15 cellular contexts compared by ENCODE assay signal in the genomic region with DNA sequence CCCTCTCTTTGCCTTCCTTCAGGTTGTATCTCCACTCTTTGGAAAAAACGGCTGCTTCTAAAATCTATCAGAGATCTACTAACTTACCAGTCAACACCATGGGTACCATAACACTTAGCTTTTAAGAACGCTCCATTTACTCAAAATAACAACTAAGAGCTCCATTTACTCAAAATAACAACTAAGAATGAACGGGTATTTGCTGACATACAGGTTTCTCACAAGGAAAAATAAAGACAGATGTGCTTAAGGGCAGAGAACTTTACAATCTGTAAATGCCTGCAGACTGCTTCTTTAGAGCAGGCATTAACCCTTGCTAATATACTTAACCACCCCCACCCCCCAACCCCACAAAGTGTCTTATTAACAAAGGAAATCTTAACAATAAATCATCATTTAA. TPM values are rescaled to one million over a fixed set of nuclear protein-coding genes. Genes with fewer than 3 reads are reported as not detected.
DNase-seq lines count a peak whose midpoint lies in the region; ATAC-seq and TF ChIP-seq lines count a peak whose summit lies in the region.
"Had no signal": no experiment of that assay in that cellular context is flagged by ENCODE, and none has a peak within 500 bp of the region (broad histone marks: within the 10 kb centered on the region; RNA-seq: fewer than 3 reads in every experiment).

No MANE protein-coding gene starts in this region.

- WGBS in endodermal cell (ENCODE audit: insufficient coverage in 1 of 2, insufficient read length in 1 of 2), 2 experiments, result 88 to 100% methylated on average over 2 to 3 of the region's 3 CpGs

- no peak overlapping the region for H3K27ac Mint-ChIP-seq in activated T-cell treated with anti-CD3 and anti-CD28 coated beads, Interleukin-2, amount 50 U/mL, for 24 hours
- H3K27ac Mint-ChIP-seq in endodermal cell, result no peak overlapping the region

- intact Hi-C loops in OCI-LY7 (cut with micrococcal nuclease; ENCODE audit: unreplicated experiment) (loop anchor here (10.0 kb wide), 1 partner anchor 751 kb away; a partner anchor contains a TSS), gastrocnemius medialis (cut with DNase I; ENCODE audit: low total_unique reads) (loop anchor here (10.0 kb wide), 3 partner anchors 129 to 949 kb away; a partner anchor contains a TSS)

- TF ChIP-seq CTCF in OCI-LY7 (conservative IDR thresholded peaks at IDR 0.05; ENCODE audit: low read length) (no peak), endodermal cell (conservative IDR thresholded peaks at IDR 0.05) (no peak), gastrocnemius medialis (IDR thresholded peaks at IDR 0.05 in 4 of 5, conservative IDR thresholded peaks at IDR 0.05 in 1 of 5) (no peak)

- in situ Hi-C loops in gastrocnemius medialis (cut with MboI; ENCODE audit: low sequenced_read_pairs in 4 of 4), result no loop called here

- peak overlapping the region; percentile 97 for H3K4me3 Mint-ChIP-seq in activated T-cell treated with anti-CD3 and anti-CD28 coated beads, Interleukin-2, amount 50 U/mL, for 24 hours
- peak overlapping the region; percentile 94 for H3K4me3 Mint-ChIP-seq in endodermal cell

- CTCF ChIA-PET in OCI-LY7 (lab: Charles Lee; ENCODE audit: unreplicated experiment), result no interaction called here

- no peaks in the 10 kb centered on the region for H3K9me2 ChIP-seq in OCI-LY7 (ENCODE audit: insufficient read depth, low read length)

- peaks cover under 1% of the 10 kb centered on the region; the same call in 1 of the 2 replicates for H3K9me3 ChIP-seq in OCI-LY7 (ENCODE audit: low read length)
- H3K9me3 ChIP-seq in endodermal cell (ENCODE audit: control insufficient read depth, low read length), result peaks cover 2% of the 10 kb centered on the region
- H3K9me3 ChIP-seq in gastrocnemius medialis, result no peaks in the 10 kb centered on the region
- H3K9me3 ChIP-seq: heart right ventricle, thoracic aorta had no signal

- peaks cover 61% of the 10 kb centered on the region for H3K36me3 Mint-ChIP-seq in activated T-cell treated with anti-CD3 and anti-CD28 coated beads, Interleukin-2, amount 50 U/mL, for 24 hours (ENCODE audit: low read depth)
- H3K36me3 Mint-ChIP-seq in endodermal cell (ENCODE audit: low read depth), result peaks cover 38% of the 10 kb centered on the region

- DNase-seq in activated T-cell treated with anti-CD3 and anti-CD28 coated beads, Interleukin-2, amount 50 U/mL, for 24 hours, result no peak
- DNase-seq in activated T-cell treated with anti-CD3 and anti-CD28 coated beads, Interleukin-2, amount 50 U/mL, for 1 hour, result no peak
- DNase-seq in OCI-LY7 (ENCODE audit: low spot score) (no peak), endodermal cell (no peak), gastrocnemius medialis (no peak), anterior cingulate cortex (lab: John Stamatoyannopoulos, UW) (no peak), COLO668 (lab: John Stamatoyannopoulos, UW; ENCODE audit: unreplicated experiment) (no peak)
- DNase-seq in stimulated activated CD4-positive, alpha-beta T cell treated with anti-CD3 and anti-CD28 coated beads, Interleukin-4, amount 100 ng/mL, for 24 hours, result no peak
- DNase-seq: activated CD4-positive, CD25-positive, alpha-beta regulatory T cell treated with anti-CD3 and anti-CD28 coated beads, Interleukin-2, amount 50 U/mL, for 72 hours; activated CD8-positive, alpha-beta memory T cell treated with anti-CD3 and anti-CD28 coated beads, Interleukin-2, amount 50 U/mL, for 48 hours; GF-D8; heart right ventricle; NCI-H1930; NCI-H774 had no signal

- TF ChIP-seq POLR2A in gastrocnemius medialis (IDR thresholded peaks at IDR 0.05), result no peak

- peaks cover 28% of the 10 kb centered on the region for H3K4me1 ChIP-seq in OCI-LY7 (ENCODE audit: insufficient read depth, low read length, poor library complexity, severe bottlenecking)
- H3K4me1 ChIP-seq in endodermal cell (ENCODE audit: control insufficient read depth, insufficient read depth, low read length), result no peaks in the 10 kb centered on the region
- peaks cover 19 to 22% of the 10 kb centered on the region in 2 donors for H3K4me1 ChIP-seq in gastrocnemius medialis

- H3K27ac ChIP-seq in OCI-LY7 (ENCODE audit: low read depth, low read length, poor library complexity, severe bottlenecking), result no peak overlapping the region
- no peak overlapping the region for H3K27ac ChIP-seq in endodermal cell (ENCODE audit: low read depth, low read length)
- H3K27ac ChIP-seq in gastrocnemius medialis, result peak overlapping the region in 3 of 4 donors; percentile 1 to 90 (median 12)
- H3K27ac ChIP-seq: thoracic aorta had no signal

- H3K36me3 ChIP-seq in OCI-LY7 (ENCODE audit: insufficient read depth, low read length) (peaks cover 43% of the 10 kb centered on the region), endodermal cell (ENCODE audit: control insufficient read depth, insufficient read depth, low read length) (peaks cover 53% of the 10 kb centered on the region), gastrocnemius medialis (peaks cover 0 to 7% of the 10 kb centered on the region in 2 donors)
- H3K36me3 ChIP-seq: thoracic aorta had no signal

- no peak overlapping the region for H2AFZ ChIP-seq in OCI-LY7 (ENCODE audit: low read length)

- ATAC-seq in gastrocnemius medialis, result no peak
- ATAC-seq: heart right ventricle had no signal

- H4K20me1 ChIP-seq in OCI-LY7 (ENCODE audit: insufficient read depth, low read length), result peaks cover 29% of the 10 kb centered on the region

- H3K27me3 Mint-ChIP-seq in activated T-cell treated with anti-CD3 and anti-CD28 coated beads, Interleukin-2, amount 50 U/mL, for 24 hours, result no peaks in the 10 kb centered on the region
- H3K27me3 Mint-ChIP-seq in endodermal cell (ENCODE audit: insufficient read depth), result no peaks in the 10 kb centered on the region

- H3K9ac ChIP-seq in endodermal cell (ENCODE audit: extremely low read depth, low read length, poor library complexity, severe bottlenecking), result peak overlapping the region; percentile 39

- no TSS peak for BruUV-seq in OCI-LY7 (replicated peaks; lab: Mats Ljungman, UMichigan)

- no peaks in the 10 kb centered on the region for H3K9me3 Mint-ChIP-seq in activated T-cell treated with anti-CD3 and anti-CD28 coated beads, Interleukin-2, amount 50 U/mL, for 24 hours
- H3K9me3 Mint-ChIP-seq in endodermal cell, result peaks cover 10% of the 10 kb centered on the region

- peaks cover 38% of the 10 kb centered on the region for H3K4me1 Mint-ChIP-seq in activated T-cell treated with anti-CD3 and anti-CD28 coated beads, Interleukin-2, amount 50 U/mL, for 24 hours (ENCODE audit: low read depth)
- peaks cover 25% of the 10 kb centered on the region for H3K4me1 Mint-ChIP-seq in endodermal cell

- POLR2A ChIA-PET in OCI-LY7 (lab: Charles Lee), result interaction anchor here (0.6 to 1.0 kb wide), 3 partner anchors 14 to 218 kb away, joined by 3 to 5 read pairs (median 4); no protein-coding TSS in a partner anchor

- H3K4me3 ChIP-seq in OCI-LY7 (ENCODE audit: low read depth, low read length, poor library complexity, severe bottlenecking) (peak overlapping the region; percentile 99), endodermal cell (ENCODE audit: low read length) (peak overlapping the region; percentile 100), gastrocnemius medialis (no peak overlapping the region)
- H3K4me3 ChIP-seq: thoracic aorta had no signal

- H3K79me2 ChIP-seq in OCI-LY7 (ENCODE audit: insufficient read depth, low read depth, low read length), result peaks cover 77% of the 10 kb centered on the region

- H3K27me3 ChIP-seq in endodermal cell (ENCODE audit: control insufficient read depth, insufficient read depth, low read length, poor library complexity, severe bottlenecking), result no peaks in the 10 kb centered on the region
- no peaks in the 10 kb centered on the region for H3K27me3 ChIP-seq in gastrocnemius medialis
- H3K27me3 ChIP-seq: heart right ventricle had no signal

- peak overlapping the region; percentile 92 for H3K4me2 ChIP-seq in OCI-LY7 (ENCODE audit: low read length)

RNA-seq across cellular contexts. Expression of a gene that starts 2.8 kb away (rescaled TPM):
- total RNA-seq in OCI-LY7 (2014; rRNA removed; shearing (Covaris generic)), result 19.0 and 28.5 TPM in 2 replicates
- 63.9 and 65.5 TPM in 2 replicates for total RNA-seq in OCI-LY7 (2022)
- 10 to 100 TPM; 60.9 to 82.1 TPM for total RNA-seq in endodermal cell
- polyA plus RNA-seq in endodermal cell (2013, experiment 1 of 2), result 49.7 TPM
- polyA plus RNA-seq in endodermal cell (2013, experiment 2 of 2), result 49.8 TPM
- 10 to 100 TPM; 14.6 to 26.6 (median 20.9) TPM for total RNA-seq in gastrocnemius medialis

Comparison
In these comparisons a context has a peak if more than half of its experiments do, and no peak if none do; other contexts are left out.
1. H3K27ac ChIP-seq: peak in gastrocnemius medialis (3 of 4); none in OCI-LY7 (single experiment) and endodermal cell (single experiment).
2. H3K4me3 ChIP-seq: peak in OCI-LY7 (single experiment) and endodermal cell (single experiment); none in gastrocnemius medialis (0 of 4).